In the genomic region with DNA sequence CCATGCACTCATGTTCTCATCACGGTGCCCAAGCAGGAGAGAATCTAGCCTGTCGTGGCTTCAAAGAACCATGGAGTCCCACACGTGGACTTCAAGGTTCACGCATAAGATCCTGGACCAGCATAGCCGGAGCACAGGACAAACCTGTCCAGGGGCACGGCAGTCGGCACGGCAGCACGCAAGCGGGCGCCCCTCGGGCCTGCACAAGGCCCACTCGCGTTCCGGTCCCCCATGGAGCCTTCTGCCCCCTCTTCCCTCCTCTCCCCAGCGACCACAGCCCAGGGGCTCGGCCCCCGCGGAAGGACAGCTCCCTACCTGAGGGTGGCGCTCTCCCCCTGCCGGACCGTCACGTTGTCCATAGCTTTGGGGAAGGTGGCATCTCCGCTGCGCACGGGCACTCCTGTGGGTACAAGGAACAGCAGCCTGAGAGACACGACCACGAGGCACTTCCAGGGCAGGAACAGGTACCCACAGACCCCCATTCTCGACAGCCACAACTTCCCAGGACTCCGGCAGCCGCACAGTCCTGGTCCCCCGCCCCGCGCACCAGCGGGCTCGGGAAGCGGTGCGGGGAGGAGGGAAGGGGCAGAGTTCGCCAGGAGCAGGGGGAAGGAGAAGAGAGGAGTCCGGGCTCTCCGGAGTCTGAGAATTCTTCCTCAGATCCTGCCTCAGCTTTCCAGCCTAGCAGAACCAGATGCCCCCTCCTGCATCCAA, we compare ENCODE assay signal across 12 cellular contexts.
A peak's percentile ranks its signal among the peaks of the same experiment; 100 is the strongest.
DNase-seq lines count a peak whose midpoint lies in the region; ATAC-seq and TF ChIP-seq lines count a peak whose summit lies in the region.
"Had no signal": no experiment of that assay in that cellular context is flagged by ENCODE, and none has a peak within 500 bp of the region (broad histone marks: within the 10 kb centered on the region; RNA-seq: fewer than 3 reads in every experiment).

No MANE protein-coding gene starts in this region.

- 25 to 31% methylated on average over 21 to 25 of the region's 41 CpGs for WGBS in lower leg skin, 2 donors

- H3K27me3 ChIP-seq in foreskin keratinocyte = peaks cover 38% of the 10 kb centered on the region

- peaks cover 8% of the 10 kb centered on the region for H3K4me1 Mint-ChIP-seq in progenitor cell of endocrine pancreas (ENCODE audit: low read depth)

- no peaks in the 10 kb centered on the region for H3K36me3 ChIP-seq in ES-I3 (ENCODE audit: insufficient read depth, low read length)

- DNase-seq in NCI-H748 treated with DMSO at 0.1 percent for 48 hours (lab: John Stamatoyannopoulos, UW) (peak; percentile 7), foreskin keratinocyte (peak in 1 of 2 donors; percentile 2), progenitor cell of endocrine pancreas (ENCODE audit: low spot score, unreplicated experiment) (no peak), NK-92 (lab: John Stamatoyannopoulos, UW; ENCODE audit: unreplicated experiment) (no peak), lower leg skin (ENCODE audit: low spot score in 2 of 2) (no peak)
- no peak for DNase-seq in stimulated activated CD4-positive, alpha-beta T cell treated with anti-CD3 and anti-CD28 coated beads, Interleukin-1b, Interleukin-23, amount 100 ng/mL, for 48 hours
- DNase-seq: activated CD4-positive, alpha-beta T cell treated with anti-CD3 and anti-CD28 coated beads for 36 hours; activated effector memory CD4-positive, alpha-beta T cell treated with anti-CD3 and anti-CD28 coated beads, Interleukin-2, amount 50 U/mL, for 16 hours; KBM-7; kidney glomerular epithelial cell had no signal

- H3K27me3 Mint-ChIP-seq in progenitor cell of endocrine pancreas = peaks cover 87% of the 10 kb centered on the region

- H3K4me1 ChIP-seq in ES-I3 (ENCODE audit: insufficient read depth, low read length) (peaks cover 5% of the 10 kb centered on the region; the same call in 1 of the 2 replicates), foreskin keratinocyte (no peaks in the 10 kb centered on the region)

- no peak for TF ChIP-seq CTCF in foreskin keratinocyte (conservative IDR thresholded peaks at IDR 0.05)
- TF ChIP-seq CTCF in progenitor cell of endocrine pancreas (IDR thresholded peaks at IDR 0.05; ENCODE audit: unreplicated experiment) = peak; percentile 38
- no peak for TF ChIP-seq CTCF in lower leg skin (IDR thresholded peaks at IDR 0.05)

- no peaks in the 10 kb centered on the region for H3K36me3 Mint-ChIP-seq in progenitor cell of endocrine pancreas (ENCODE audit: insufficient read depth)

- no peak overlapping the region for H3K27ac ChIP-seq in foreskin keratinocyte

- H3K27ac Mint-ChIP-seq in progenitor cell of endocrine pancreas = no peak overlapping the region
- H3K27ac Mint-ChIP-seq: activated CD4-positive, alpha-beta T cell treated with anti-CD3 and anti-CD28 coated beads for 36 hours had no signal

- intact Hi-C loops in lower leg skin (cut with DNase I; ENCODE audit: low total_unique reads) = no loop called here

- H3K9me3 ChIP-seq in ES-I3 (ENCODE audit: control insufficient read depth, insufficient read depth, low read length) = no peaks in the 10 kb centered on the region

- no peak overlapping the region for H3K4me3 ChIP-seq in lower leg skin (ENCODE audit: low read depth, poor library complexity, severe bottlenecking)

- H3K4me3 Mint-ChIP-seq in progenitor cell of endocrine pancreas (ENCODE audit: low read depth) = peak overlapping the region; percentile 60
- H3K4me3 Mint-ChIP-seq: activated CD4-positive, alpha-beta T cell treated with anti-CD3 and anti-CD28 coated beads for 36 hours had no signal

- ATAC-seq in foreskin keratinocyte = peak; percentile 34
- ATAC-seq in GM21723 (IDR thresholded peaks at IDR 0.05; ENCODE audit: unreplicated experiment) = no peak
- ATAC-seq: activated CD4-positive, alpha-beta T cell treated with anti-CD3 and anti-CD28 coated beads for 36 hours had no signal

- no peak for TF ChIP-seq POLR2A in lower leg skin (IDR thresholded peaks at IDR 0.05)

- H3K9ac ChIP-seq in ES-I3 (ENCODE audit: low read depth, low read length) = peak overlapping the region; percentile 80; the same call in 1 of the 2 replicates

- H3K9me3 Mint-ChIP-seq in progenitor cell of endocrine pancreas (ENCODE audit: low read depth) = no peaks in the 10 kb centered on the region
